In genomic region chr2:68420254-68420910, GRCh38 we compare ENCODE assay signal across 17 cellular contexts. TPM values are rescaled to one million over a fixed set of nuclear protein-coding genes. Genes with fewer than 3 reads are reported as not detected.
DNase-seq lines count a peak whose midpoint lies in the region; ATAC-seq and TF ChIP-seq lines count a peak whose summit lies in the region.
"Had no signal": no experiment of that assay in that cellular context is flagged by ENCODE, and none has a peak within 500 bp of the region (broad histone marks: within the 10 kb centered on the region; RNA-seq: fewer than 3 reads in every experiment).

No MANE protein-coding gene starts in this region.

- H3K27ac ChIP-seq in smooth muscle cell (ENCODE audit: low read depth) (no peak overlapping the region), aorta (ENCODE audit: low read depth in 1 of 2, low read length in 2 of 2) (no peak overlapping the region)
- H3K27ac ChIP-seq: foreskin keratinocyte had no signal

- TF ChIP-seq CTCF in smooth muscle cell (IDR thresholded peaks at IDR 0.05; ENCODE audit: borderline replicate concordance, insufficient read depth, poor library complexity, severe bottlenecking): no peak

- intact Hi-C loops in activated CD4-positive, alpha-beta T cell treated with anti-CD3 and anti-CD28 coated beads for 36 hours (cut with DNase I, micrococcal nuclease): no loop called here
- intact Hi-C loops in aorta (cut with DNase I): no loop called here

- peaks cover 29% of the 10 kb centered on the region for H3K27me3 ChIP-seq in adipocyte (replicated peaks; ENCODE audit: control insufficient read depth, insufficient read depth, low read length)
- H3K27me3 ChIP-seq in smooth muscle cell (ENCODE audit: low read depth): peaks cover 3% of the 10 kb centered on the region
- H3K27me3 ChIP-seq in aorta (ENCODE audit: control insufficient read depth in 1 of 2, insufficient read depth in 2 of 2, low read length in 1 of 2): peaks cover 0 to 3% of the 10 kb centered on the region in 2 donors
- H3K27me3 ChIP-seq: MG63 had no signal

- H3K4me1 ChIP-seq in adipocyte (ENCODE audit: control insufficient read depth, insufficient read depth, low read length) (no peaks in the 10 kb centered on the region), smooth muscle cell (ENCODE audit: low read depth) (no peaks in the 10 kb centered on the region), aorta (ENCODE audit: control insufficient read depth in 1 of 2, insufficient read depth in 2 of 2, low read length in 2 of 2) (no peaks in the 10 kb centered on the region)
- H3K4me1 ChIP-seq: foreskin keratinocyte, HAP-1 had no signal

- H3K36me3 Mint-ChIP-seq in activated CD4-positive, alpha-beta T cell treated with anti-CD3 and anti-CD28 coated beads for 36 hours (ENCODE audit: low read depth): no peaks in the 10 kb centered on the region

- H3K4me3 ChIP-seq in adipocyte (ENCODE audit: low read length) (no peak overlapping the region), smooth muscle cell (no peak overlapping the region), aorta (ENCODE audit: low read length in 2 of 2) (no peak overlapping the region)
- H3K4me3 ChIP-seq: HAP-1, MG63 had no signal

- H3K4me1 Mint-ChIP-seq in activated CD4-positive, alpha-beta T cell treated with anti-CD3 and anti-CD28 coated beads for 36 hours: no peaks in the 10 kb centered on the region

- no peaks in the 10 kb centered on the region for H3F3A ChIP-seq in smooth muscle cell (ENCODE audit: low read depth)

- H3K36me3 ChIP-seq in adipocyte (ENCODE audit: control insufficient read depth, insufficient read depth, low read length, severe bottlenecking) (no peaks in the 10 kb centered on the region), smooth muscle cell (ENCODE audit: low read depth) (no peaks in the 10 kb centered on the region), aorta (ENCODE audit: control insufficient read depth in 1 of 2, insufficient read depth in 2 of 2, low read length in 1 of 2) (no peaks in the 10 kb centered on the region)
- H3K36me3 ChIP-seq: HAP-1, MG63 had no signal

- H3K27me3 Mint-ChIP-seq in activated CD4-positive, alpha-beta T cell treated with anti-CD3 and anti-CD28 coated beads for 36 hours: peaks cover 2% of the 10 kb centered on the region
- H3K27me3 Mint-ChIP-seq: T-helper 17 cell had no signal

- CTCF ChIA-PET in activated CD4-positive, alpha-beta T cell treated with anti-CD3 and anti-CD28 coated beads for 36 hours (lab: Charles Lee): interaction anchor here (0.7 kb wide), 1 partner anchor 289 kb away, joined by 3 read pairs; no protein-coding TSS in a partner anchor

- H3K9me3 ChIP-seq in adipocyte (ENCODE audit: control insufficient read depth, low read length) (peaks cover 2% of the 10 kb centered on the region), smooth muscle cell (replicated peaks; ENCODE audit: low read depth) (no peaks in the 10 kb centered on the region), aorta (ENCODE audit: control insufficient read depth, low read length) (no peaks in the 10 kb centered on the region)
- H3K9me3 ChIP-seq: HAP-1, MG63 had no signal

- H3K9ac ChIP-seq in adipocyte (ENCODE audit: low read length): no peak overlapping the region
- H3K9ac ChIP-seq in smooth muscle cell (ENCODE audit: low read depth): no peak overlapping the region

- POLR2A ChIA-PET in activated CD4-positive, alpha-beta T cell treated with anti-CD3 and anti-CD28 coated beads for 36 hours (lab: Charles Lee): no interaction called here

- H4K20me1 ChIP-seq in smooth muscle cell (ENCODE audit: low read depth): no peaks in the 10 kb centered on the region

- H3K27ac Mint-ChIP-seq in activated CD4-positive, alpha-beta T cell treated with anti-CD3 and anti-CD28 coated beads for 36 hours: peak overlapping the region; percentile 5
- H3K27ac Mint-ChIP-seq: activated T-helper 1 cell treated with anti-CD3 and anti-CD28 coated beads, Interleukin-12 subunit alpha, Interleukin-12 subunit beta, Interleukin-2, Interleukin-4 antibody, amounts not matched to agents 30 ng/mL and 10 ng/mL and 1 ng/mL, durations not matched to agents 14 hours and 24 hours and 36 hours had no signal

- no peaks in the 10 kb centered on the region for H3K79me2 ChIP-seq in smooth muscle cell (ENCODE audit: low read depth)

- WGBS in smooth muscle cell (ENCODE audit: low lambda C conversion rate): 67% methylated on average over 3 of the region's 3 CpGs
- 70 to 75% methylated on average over 3 of the region's 3 CpGs for WGBS in aorta, 2 donors

- no peak overlapping the region for H3K4me2 ChIP-seq in smooth muscle cell

- no peaks in the 10 kb centered on the region for H3K9me3 Mint-ChIP-seq in activated CD4-positive, alpha-beta T cell treated with anti-CD3 and anti-CD28 coated beads for 36 hours (ENCODE audit: low read depth)

- H3K4me3 Mint-ChIP-seq in activated CD4-positive, alpha-beta T cell treated with anti-CD3 and anti-CD28 coated beads for 36 hours: no peak overlapping the region
- H3K4me3 Mint-ChIP-seq: activated T-helper 1 cell treated with anti-CD3 and anti-CD28 coated beads, Interleukin-12 subunit alpha, Interleukin-12 subunit beta, Interleukin-2, Interleukin-4 antibody, amounts not matched to agents 30 ng/mL and 10 ng/mL and 1 ng/mL, durations not matched to agents 14 hours and 24 hours and 36 hours; T-helper 17 cell had no signal

- DNase-seq in activated CD4-positive, alpha-beta T cell treated with anti-CD3 and anti-CD28 coated beads for 36 hours: no peak
- DNase-seq in activated CD4-positive, alpha-beta T cell treated with anti-CD3 and anti-CD28 coated beads for 1 hour: no peak
- DNase-seq in NAMALWA (ENCODE audit: low spot score) (peak; percentile 61), adipocyte (ENCODE audit: low read depth) (peak; percentile 69), smooth muscle cell (lab: John Stamatoyannopoulos, UW; ENCODE audit: unreplicated experiment) (no peak), aorta (no peak), islet precursor cell (no peak)
- DNase-seq in activated CD4-positive, CD25-positive, alpha-beta regulatory T cell (lab: John Stamatoyannopoulos, UW): no peak
- DNase-seq: activated CD4-positive, alpha-beta T cell treated with anti-CD3 and anti-CD28 coated beads, Interleukin-2, amount 50 U/mL, for 48 hours; anterior cingulate cortex; foreskin keratinocyte; MG63; NCI-H2227 treated with DMSO at 0.1 percent for 48 hours; T-helper 17 cell had no signal

- peak overlapping the region; percentile 20 for H2AFZ ChIP-seq in smooth muscle cell (ENCODE audit: low read depth)

- ATAC-seq in activated CD4-positive, alpha-beta T cell treated with anti-CD3 and anti-CD28 coated beads for 36 hours: no peak
- ATAC-seq in aorta (ENCODE audit: low FRiP score): no peak
- ATAC-seq: foreskin keratinocyte, T-helper 17 cell had no signal

RNA-seq across cellular contexts. Expression of gene FBXO48, which starts 46.7 kb away (rescaled TPM):
- total RNA-seq in activated CD4-positive, alpha-beta T cell treated with anti-CD3 and anti-CD28 coated beads for 36 hours: 1 to 10 TPM; 2.0 to 2.4 TPM
- 0.81 and 1.5 TPM in 2 replicates for total RNA-seq in smooth muscle cell
- 0.42 and 0.61 TPM in 2 replicates for polyA plus RNA-seq in smooth muscle cell
- total RNA-seq in aorta: 1 to 10 TPM; 1.0 to 1.5 TPM
- polyA plus RNA-seq in aorta: 1 to 10 TPM in 1 of 2 donors, under 1 TPM in 1; 0.43 to 1.1 TPM

RNA-seq across cellular contexts. Expression of gene APLF, which starts 47.0 kb away (rescaled TPM):
- 1 to 10 TPM; 2.5 to 4.3 TPM for total RNA-seq in activated CD4-positive, alpha-beta T cell treated with anti-CD3 and anti-CD28 coated beads for 36 hours
- total RNA-seq in smooth muscle cell (8.0 and 9.2 TPM in 2 replicates), aorta (1 to 10 TPM; 7.9 to 8.7 TPM)
- polyA plus RNA-seq in smooth muscle cell (2.6 and 3.4 TPM in 2 replicates), aorta (1 to 10 TPM; 1.3 TPM)

RNA-seq across cellular contexts. Expression of gene PLEK, which starts 55.3 kb away (rescaled TPM):
- under 1 TPM; 0.60 to 0.89 TPM for total RNA-seq in activated CD4-positive, alpha-beta T cell treated with anti-CD3 and anti-CD28 coated beads for 36 hours
- not detected in 2 replicates for total RNA-seq in smooth muscle cell
- polyA plus RNA-seq in smooth muscle cell: not detected in 2 replicates
- 10 to 100 TPM; 14.6 to 32.9 TPM for total RNA-seq in aorta
- 10 to 100 TPM in 1 of 2 donors, 1 to 10 TPM in 1; 3.3 to 12.3 TPM for polyA plus RNA-seq in aorta
- total RNA-seq: foreskin keratinocyte, RPMI7951 had no signal
- polyA plus RNA-seq: foreskin keratinocyte had no signal

Comparison
In these comparisons a context has a peak if more than half of its experiments do, and no peak if none do; other contexts are left out.
1. DNase-seq: peak in NAMALWA (single experiment) and adipocyte (single experiment); none in activated CD4-positive, alpha-beta T cell treated with anti-CD3 and anti-CD28 coated beads for 36 hours (single experiment), activated CD4-positive, alpha-beta T cell treated with anti-CD3 and anti-CD28 coated beads for 1 hour (single experiment), smooth muscle cell (single experiment), aorta (0 of 2), islet precursor cell (single experiment) and activated CD4-positive, CD25-positive, alpha-beta regulatory T cell (0 of 4).
2. RNA of gene PLEK, which starts 55.3 kb away (total RNA-seq): 14.6 to 32.9 TPM in aorta; 0.60 to 0.89 TPM in activated CD4-positive, alpha-beta T cell treated with anti-CD3 and anti-CD28 coated beads for 36 hours and not detected in smooth muscle cell; every median in the first group is over 4 times any median in the second.